Comparison of ENCODE assay signal across 1 cellular context in genomic region chr3:72316501-72317279, GRCh38.
TF ChIP-seq lines count a peak whose summit lies in the region.

No MANE protein-coding gene starts in this region.

TF ChIP-seq in IMR-90, 13 proteins besides CTCF, POLR2A, EP300 and RAD21:
- TF ChIP-seq SMC3 (IDR thresholded peaks at IDR 0.05; ENCODE audit: low read depth, low read length) (no peak), MAZ (IDR thresholded peaks at IDR 0.05; ENCODE audit: borderline replicate concordance, low read depth, low read length) (no peak), BHLHE40 (IDR thresholded peaks at IDR 0.05; ENCODE audit: low read depth, low read length) (no peak), FOS (IDR thresholded peaks at IDR 0.05; ENCODE audit: low read depth, low read length) (no peak), MAFK (IDR thresholded peaks at IDR 0.05; ENCODE audit: low read depth, low read length) (no peak), NFE2L2 (IDR thresholded peaks at IDR 0.05; ENCODE audit: low read depth, low read length) (no peak), ELK1 (IDR thresholded peaks at IDR 0.05; ENCODE audit: borderline replicate concordance, low read depth, low read length) (no peak), MXI1 (IDR thresholded peaks at IDR 0.05; ENCODE audit: borderline replicate concordance, low read depth, low read length) (no peak), USF2 (IDR thresholded peaks at IDR 0.05; ENCODE audit: low read depth, low read length) (no peak), RCOR1 (IDR thresholded peaks at IDR 0.05; ENCODE audit: insufficient replicate concordance, low read length) (no peak), CEBPB (IDR thresholded peaks at IDR 0.05; ENCODE audit: low read depth, low read length) (no peak)
